ENCODE assay signal across 26 cellular contexts in genomic region chr12:29625359-29625953, GRCh38.
DNase-seq lines count a peak whose midpoint lies in the region; ATAC-seq and TF ChIP-seq lines count a peak whose summit lies in the region.
"Had no signal": no experiment of that assay in that cellular context is flagged by ENCODE, and none has a peak within 500 bp of the region (broad histone marks: within the 10 kb centered on the region; RNA-seq: fewer than 3 reads in every experiment).

No MANE protein-coding gene starts in this region.

- TF ChIP-seq CTCF in left ventricle myocardium inferior (IDR thresholded peaks at IDR 0.05; ENCODE audit: borderline replicate concordance) = no peak
- TF ChIP-seq CTCF in fibroblast of lung (conservative IDR thresholded peaks at IDR 0.05 in 1 of 2, IDR thresholded peaks at IDR 0.05 in 1 of 2; ENCODE audit: low read depth in 1 of 2, low read length in 2 of 2) = no peak
- TF ChIP-seq CTCF in nephron progenitor cell (IDR thresholded peaks at IDR 0.05) = no peak
- TF ChIP-seq CTCF in type B pancreatic cell (conservative IDR thresholded peaks at IDR 0.05) = no peak
- TF ChIP-seq CTCF in tibial artery (IDR thresholded peaks at IDR 0.05) = no peak

- H3K4me3 ChIP-seq in right cardiac atrium (ENCODE audit: low read length) (no peak overlapping the region), left ventricle myocardium inferior (no peak overlapping the region), fibroblast of lung (replicated peaks in 1 of 4; ENCODE audit: control extremely low read depth in 1 of 4, insufficient read depth in 1 of 4, low read depth in 3 of 4, low read length in 4 of 4) (no peak overlapping the region), tibial artery (no peak overlapping the region)
- H3K4me3 ChIP-seq: A549, lower lobe of right lung, transverse colon had no signal

- H3K4me2 ChIP-seq in fibroblast of lung (ENCODE audit: extremely low read depth, insufficient read depth, low read length) = no peak overlapping the region
- H3K4me2 ChIP-seq: A549, SK-N-SH had no signal

- peak; percentile 56 to 67 for ATAC-seq in right cardiac atrium
- ATAC-seq: A549; lower lobe of right lung; stimulated activated naive CD8-positive, alpha-beta T cell treated with anti-CD3 and anti-CD28 coated beads, Interleukin-15, amount 100 ng/mL, for 72 hours had no signal

- H3K27me3 Mint-ChIP-seq in nephron progenitor cell (ENCODE audit: low read depth, poor library complexity) (no peaks in the 10 kb centered on the region), type B pancreatic cell (no peaks in the 10 kb centered on the region)
- H3K27me3 Mint-ChIP-seq: activated CD4-positive, alpha-beta memory T cell treated with anti-CD3 and anti-CD28 coated beads, Interleukin-2, amount 10 ng/mL, durations not matched to agents 7 days and 5 days; activated naive CD4-positive, alpha-beta T cell treated with anti-CD3 and anti-CD28 coated beads, Interleukin-2, amount 10 ng/mL, durations not matched to agents 7 days and 5 days; CD4-positive, alpha-beta T cell; central memory CD8-positive, alpha-beta T cell; progenitor cell of endocrine pancreas had no signal

- no peak overlapping the region for H3K9ac ChIP-seq in fibroblast of lung (ENCODE audit: insufficient read depth, low read length)
- H3K9ac ChIP-seq: SK-N-SH had no signal

- peaks cover 33% of the 10 kb centered on the region for H3K36me3 ChIP-seq in left ventricle myocardium inferior
- H3K36me3 ChIP-seq in fibroblast of lung (ENCODE audit: control insufficient read depth, insufficient read depth, low read length) = no peaks in the 10 kb centered on the region
- H3K36me3 ChIP-seq in tibial artery = peaks cover 12 to 23% (median 12%) of the 10 kb centered on the region in 3 donors
- H3K36me3 ChIP-seq: lower lobe of right lung, transverse colon had no signal

- H3K9me3 ChIP-seq in right cardiac atrium (ENCODE audit: control insufficient read depth, low read length) = no peaks in the 10 kb centered on the region
- H3K9me3 ChIP-seq in left ventricle myocardium inferior (replicated peaks) = peaks cover 7% of the 10 kb centered on the region
- H3K9me3 ChIP-seq in fibroblast of lung (ENCODE audit: control insufficient read depth, insufficient read depth, low read depth, low read length) = no peaks in the 10 kb centered on the region
- H3K9me3 ChIP-seq in tibial artery = no peaks in the 10 kb centered on the region
- H3K9me3 ChIP-seq: A549, lower lobe of right lung, SK-N-SH, transverse colon had no signal

- H3K27ac Mint-ChIP-seq in nephron progenitor cell (peak overlapping the region; percentile 85), type B pancreatic cell (peak overlapping the region; percentile 13)
- H3K27ac Mint-ChIP-seq: activated CD4-positive, alpha-beta memory T cell treated with anti-CD3 and anti-CD28 coated beads, Interleukin-2, amount 10 ng/mL, durations not matched to agents 7 days and 5 days; activated naive CD4-positive, alpha-beta T cell treated with anti-CD3 and anti-CD28 coated beads, Interleukin-2, amount 10 ng/mL, durations not matched to agents 7 days and 5 days; CD4-positive, alpha-beta T cell; progenitor cell of endocrine pancreas; stimulated activated naive CD8-positive, alpha-beta T cell treated with anti-CD3 and anti-CD28 coated beads, Interleukin-15, amount 100 ng/mL, for 72 hours; T-helper 1 cell treated with Interleukin-12 subunit alpha and Interleukin-12 subunit beta and Interleukin-4 antibody, amounts not matched to agents 30 μg/mL and 1 μg/mL, for 36 hours had no signal

- no peaks in the 10 kb centered on the region for H3K79me2 ChIP-seq in fibroblast of lung (ENCODE audit: control insufficient read depth, insufficient read depth, low read length)

- H3K4me1 ChIP-seq in right cardiac atrium (ENCODE audit: control insufficient read depth, insufficient read depth, low read length) = peaks cover 2% of the 10 kb centered on the region
- peaks cover 10% of the 10 kb centered on the region for H3K4me1 ChIP-seq in left ventricle myocardium inferior
- no peaks in the 10 kb centered on the region for H3K4me1 ChIP-seq in fibroblast of lung (ENCODE audit: control insufficient read depth, extremely low read depth, insufficient read depth, low read length)
- H3K4me1 ChIP-seq in tibial artery = peaks cover 0 to 32% (median 5%) of the 10 kb centered on the region in 4 donors
- H3K4me1 ChIP-seq: A549, lower lobe of right lung had no signal

- no peak for DNase-seq in right cardiac atrium
- DNase-seq in left ventricle myocardium inferior = no peak
- peak; percentile 17 to 32 for DNase-seq in fibroblast of lung (ENCODE audit: low read depth in 2 of 2)
- no peak for DNase-seq in nephron progenitor cell
- DNase-seq in type B pancreatic cell (ENCODE audit: extremely low spot score, unreplicated experiment) = no peak
- no peak for DNase-seq in tibial artery
- no peak for DNase-seq in caudate nucleus (lab: John Stamatoyannopoulos, UW)
- no peak for DNase-seq in DMS79 treated with DMSO at 0.1 percent for 48 hours (lab: John Stamatoyannopoulos, UW)
- DNase-seq: activated CD4-positive, alpha-beta memory T cell treated with anti-CD3 and anti-CD28 coated beads, Interleukin-2, amount 10 ng/mL, durations not matched to agents 7 days and 5 days; activated CD4-positive, alpha-beta T cell treated with anti-CD3 and anti-CD28 coated beads for 1 hour; activated CD8-positive, alpha-beta memory T cell treated with anti-CD3 and anti-CD28 coated beads, Interleukin-2, amount 50 U/mL, for 48 hours; activated naive CD4-positive, alpha-beta T cell treated with anti-CD3 and anti-CD28 coated beads, Interleukin-2, amount 10 ng/mL, durations not matched to agents 7 days and 5 days; AML-193; CD4-positive, alpha-beta T cell; HCEC 1CT; KG1; kidney; lower lobe of right lung; MM.1S; SK-N-SH; stimulated activated naive CD8-positive, alpha-beta T cell treated with anti-CD3 and anti-CD28 coated beads, Interleukin-15, amount 100 ng/mL, for 72 hours; transverse colon had no signal

- H3K9me3 Mint-ChIP-seq in nephron progenitor cell = peaks cover 26% of the 10 kb centered on the region
- H3K9me3 Mint-ChIP-seq in type B pancreatic cell = peaks cover 9% of the 10 kb centered on the region
- H3K9me3 Mint-ChIP-seq: activated CD4-positive, alpha-beta memory T cell treated with anti-CD3 and anti-CD28 coated beads, Interleukin-2, amount 10 ng/mL, durations not matched to agents 7 days and 5 days; activated naive CD4-positive, alpha-beta T cell treated with anti-CD3 and anti-CD28 coated beads, Interleukin-2, amount 10 ng/mL, durations not matched to agents 7 days and 5 days; central memory CD8-positive, alpha-beta T cell; stimulated activated naive CD8-positive, alpha-beta T cell treated with anti-CD3 and anti-CD28 coated beads, Interleukin-15, amount 100 ng/mL, for 72 hours had no signal

- H3K4me3 Mint-ChIP-seq in nephron progenitor cell (no peak overlapping the region), type B pancreatic cell (no peak overlapping the region)
- H3K4me3 Mint-ChIP-seq: activated CD4-positive, alpha-beta memory T cell treated with anti-CD3 and anti-CD28 coated beads, Interleukin-2, amount 10 ng/mL, durations not matched to agents 7 days and 5 days; activated naive CD4-positive, alpha-beta T cell treated with anti-CD3 and anti-CD28 coated beads, Interleukin-2, amount 10 ng/mL, durations not matched to agents 7 days and 5 days; CD4-positive, alpha-beta T cell; central memory CD8-positive, alpha-beta T cell; stimulated activated naive CD8-positive, alpha-beta T cell treated with anti-CD3 and anti-CD28 coated beads, Interleukin-15, amount 100 ng/mL, for 72 hours; T-helper 1 cell treated with Interleukin-12 subunit alpha and Interleukin-12 subunit beta and Interleukin-4 antibody, amounts not matched to agents 30 μg/mL and 1 μg/mL, for 36 hours had no signal

- H3K27ac ChIP-seq in right cardiac atrium (ENCODE audit: low read length) = no peak overlapping the region
- no peak overlapping the region for H3K27ac ChIP-seq in left ventricle myocardium inferior (replicated peaks)
- no peak overlapping the region for H3K27ac ChIP-seq in fibroblast of lung (ENCODE audit: insufficient read depth, low read length)
- H3K27ac ChIP-seq in tibial artery = peak overlapping the region in 1 of 2 donors; percentile 34
- no peak overlapping the region for H3K27ac ChIP-seq in caudate nucleus (ENCODE audit: low read depth, low read length)
- H3K27ac ChIP-seq: A549, lower lobe of right lung had no signal

- H3K4me1 Mint-ChIP-seq in nephron progenitor cell = peaks cover 14% of the 10 kb centered on the region
- H3K4me1 Mint-ChIP-seq in type B pancreatic cell (ENCODE audit: unreplicated experiment) = peaks cover 7% of the 10 kb centered on the region
- H3K4me1 Mint-ChIP-seq: activated CD4-positive, alpha-beta memory T cell treated with anti-CD3 and anti-CD28 coated beads, Interleukin-2, amount 10 ng/mL, durations not matched to agents 7 days and 5 days; activated naive CD4-positive, alpha-beta T cell treated with anti-CD3 and anti-CD28 coated beads, Interleukin-2, amount 10 ng/mL, durations not matched to agents 7 days and 5 days; central memory CD8-positive, alpha-beta T cell; stimulated activated naive CD8-positive, alpha-beta T cell treated with anti-CD3 and anti-CD28 coated beads, Interleukin-15, amount 100 ng/mL, for 72 hours had no signal

- H2AFZ ChIP-seq in fibroblast of lung (ENCODE audit: low read length) = no peak overlapping the region

- H4K20me1 ChIP-seq in fibroblast of lung (ENCODE audit: control insufficient read depth, extremely low read depth, insufficient read depth, low read length) = no peaks in the 10 kb centered on the region

- H3K27me3 ChIP-seq in right cardiac atrium (ENCODE audit: control insufficient read depth, insufficient read depth) = no peaks in the 10 kb centered on the region
- H3K27me3 ChIP-seq in left ventricle myocardium inferior (ENCODE audit: low read depth) = no peaks in the 10 kb centered on the region
- H3K27me3 ChIP-seq in fibroblast of lung (ENCODE audit: control insufficient read depth, insufficient read depth, low read length) = no peaks in the 10 kb centered on the region
- no peaks in the 10 kb centered on the region for H3K27me3 ChIP-seq in tibial artery
- H3K27me3 ChIP-seq: transverse colon had no signal

- peaks cover 31% of the 10 kb centered on the region for H3K36me3 Mint-ChIP-seq in nephron progenitor cell (ENCODE audit: low read depth)
- peaks cover 46% of the 10 kb centered on the region for H3K36me3 Mint-ChIP-seq in type B pancreatic cell
- H3K36me3 Mint-ChIP-seq: activated naive CD4-positive, alpha-beta T cell treated with anti-CD3 and anti-CD28 coated beads, Interleukin-2, amount 10 ng/mL, durations not matched to agents 7 days and 5 days had no signal

- intact Hi-C loops in right cardiac atrium (cut with DNase I) = no loop called here
- intact Hi-C loops in left ventricle myocardium inferior (cut with micrococcal nuclease) = no loop called here
- intact Hi-C loops in tibial artery (cut with DNase I; ENCODE audit: low total_unique reads) = no loop called here

- WGBS in right cardiac atrium = 22% methylated on average over 2 of the region's 2 CpGs

Comparison
In these comparisons a context has a peak if more than half of its experiments do, and no peak if none do; other contexts are left out.
1. DNase-seq: peak in fibroblast of lung (2 of 2); none in right cardiac atrium (0 of 3), left ventricle myocardium inferior (single experiment), nephron progenitor cell (single experiment), type B pancreatic cell (single experiment), tibial artery (0 of 2), caudate nucleus (0 of 61) and DMS79 treated with DMSO at 0.1 percent for 48 hours (single experiment).